In genomic region chr11:131446657-131447056, GRCh38 we compare ENCODE assay signal across 24 cellular contexts.
"Had no signal": no experiment of that assay in that cellular context is flagged by ENCODE, and none has a peak within 500 bp of the region (broad histone marks: within the 10 kb centered on the region; RNA-seq: fewer than 3 reads in every experiment).

No MANE protein-coding gene starts in this region.

- H3K36me3 ChIP-seq: neural progenitor cell, ovary, right lobe of liver, sigmoid colon, stomach, thoracic aorta, thyroid gland, tibial nerve, upper lobe of left lung, vagina had no signal

- H3K4me3 ChIP-seq: neural progenitor cell, ovary, psoas muscle, right lobe of liver, sigmoid colon, stomach, thoracic aorta, thyroid gland, tibial nerve, upper lobe of left lung, vagina had no signal

- DNase-seq: naive thymus-derived CD4-positive, alpha-beta T cell; natural killer cell; occipital lobe; ovary; psoas muscle; right lobe of liver; sigmoid colon; small intestine; stimulated activated CD4-positive, alpha-beta T cell treated with anti-CD3 and anti-CD28 coated beads, Interleukin-15, amount 100 ng/mL, for 24 hours; stimulated activated CD4-positive, alpha-beta T cell treated with anti-CD3 and anti-CD28 coated beads, Interleukin-2, amount 100 ng/mL, for 24 hours; stimulated activated CD4-positive, alpha-beta T cell treated with anti-CD3 and anti-CD28 coated beads, Interleukin-2, amount 100 ng/mL, for 48 hours; stimulated activated CD4-positive, alpha-beta T cell treated with anti-CD3 and anti-CD28 coated beads, Interleukin-4, amount 100 ng/mL, for 24 hours; stimulated activated naive B cell treated with anti-CD40 and anti-IgM and Interleukin-4, amounts not matched to agents 10 μg/mL and 1 μg/mL and 100 μg/mL, for 72 hours; stimulated activated naive CD4-positive, alpha-beta T cell treated with Interleukin-2 at 50 U/mL for 16 hours; stomach; thyroid gland; trophoblast cell; upper lobe of left lung had no signal

- H3K4me1 ChIP-seq: psoas muscle, right lobe of liver, sigmoid colon, stomach, thyroid gland, tibial nerve, upper lobe of left lung, vagina had no signal

- H3K9me3 ChIP-seq: ovary, psoas muscle, right lobe of liver, sigmoid colon, stomach, thoracic aorta, thyroid gland, tibial nerve, upper lobe of left lung, vagina had no signal

- H3K27ac ChIP-seq: neural progenitor cell, ovary, parathyroid adenoma, psoas muscle, right lobe of liver, sigmoid colon, stomach, thoracic aorta, thyroid gland, tibial nerve, upper lobe of left lung, vagina had no signal

- ATAC-seq: naive thymus-derived CD4-positive, alpha-beta T cell; natural killer cell; psoas muscle; right lobe of liver; stimulated activated effector memory CD8-positive, alpha-beta T cell treated with anti-CD3 and anti-CD28 coated beads, Interleukin-12 subunit alpha, Interleukin-12 subunit beta, amount 100 ng/mL, for 72 hours; stimulated activated naive B cell treated with anti-CD40 and anti-IgM and Interleukin-4, amounts not matched to agents 10 μg/mL and 1 μg/mL and 100 μg/mL, for 72 hours had no signal

- H3K27me3 ChIP-seq: neural progenitor cell, ovary, right lobe of liver, sigmoid colon, stomach, thyroid gland, tibial nerve, upper lobe of left lung, vagina had no signal
